Comparison of ENCODE assay signal across 14 cellular contexts in the genomic region with DNA sequence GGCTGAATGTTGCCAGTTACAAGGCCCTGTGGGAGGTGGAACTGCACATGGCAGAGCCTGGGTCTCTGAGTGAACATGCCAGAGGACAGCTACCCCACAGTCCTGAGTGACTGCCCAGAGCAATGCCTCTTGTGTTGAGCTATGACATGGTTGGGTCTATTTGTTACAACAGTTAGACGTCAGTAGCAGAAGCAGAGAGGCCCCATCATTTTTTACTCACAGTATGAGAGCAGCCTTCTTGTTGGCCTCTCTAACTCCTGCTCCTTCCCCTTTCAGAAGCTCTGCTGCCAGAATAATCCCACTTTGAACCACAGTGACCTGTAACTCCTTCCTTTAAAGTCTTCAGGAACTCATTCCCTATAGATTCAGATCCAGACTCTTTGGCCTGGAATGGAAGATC. TPM values are rescaled to one million over a fixed set of nuclear protein-coding genes. Genes with fewer than 3 reads are reported as not detected.
DNase-seq lines count a peak whose midpoint lies in the region; ATAC-seq lines count a peak whose summit lies in the region.
"Had no signal": no experiment of that assay in that cellular context is flagged by ENCODE, and none has a peak within 500 bp of the region (broad histone marks: within the 10 kb centered on the region; RNA-seq: fewer than 3 reads in every experiment).

No MANE protein-coding gene starts in this region.

- H3K4me3 Mint-ChIP-seq in activated CD4-positive, alpha-beta memory T cell treated with anti-CD3 and anti-CD28 coated beads, Interleukin-2, amount 10 ng/mL, durations not matched to agents 7 days and 5 days: no peak overlapping the region
- H3K4me3 Mint-ChIP-seq: mesothelial cell of epicardium had no signal

- peak; percentile 24 for DNase-seq in SIG-M5 treated with dmso at 0.1 percent for 504 hours (lab: John Stamatoyannopoulos, UW; ENCODE audit: unreplicated experiment)
- DNase-seq in SIG-M5 (lab: John Stamatoyannopoulos, UW): no peak
- peak; percentile 5 for DNase-seq in HK-2 (ENCODE audit: unreplicated experiment)
- no peak for DNase-seq in activated CD4-positive, alpha-beta memory T cell treated with anti-CD3 and anti-CD28 coated beads, Interleukin-2, amount 10 ng/mL, durations not matched to agents 7 days and 5 days
- DNase-seq in superior temporal gyrus (ENCODE audit: extremely low spot score): no peak
- DNase-seq in activated CD4-positive, CD25-positive, alpha-beta regulatory T cell treated with anti-CD3 and anti-CD28 coated beads, Interleukin-2, amount 50 U/mL, for 72 hours: no peak
- DNase-seq: activated CD8-positive, alpha-beta memory T cell treated with anti-CD3 and anti-CD28 coated beads, Interleukin-2, amount 50 U/mL, for 4 hours; effector CD8-positive, alpha-beta T cell; NCI-H146; NCI-H510A had no signal

- CTCF ChIA-PET in activated CD4-positive, alpha-beta memory T cell treated with anti-CD3 and anti-CD28 coated beads, Interleukin-2, amount 10 ng/mL, durations not matched to agents 7 days and 5 days (lab: Charles Lee): no interaction called here

- POLR2A ChIA-PET in activated CD4-positive, alpha-beta memory T cell treated with anti-CD3 and anti-CD28 coated beads, Interleukin-2, amount 10 ng/mL, durations not matched to agents 7 days and 5 days (lab: Charles Lee): no interaction called here

- no peaks in the 10 kb centered on the region for H3K27me3 ChIP-seq in layer of hippocampus (ENCODE audit: control insufficient read depth, insufficient read depth, low read length)

- no peaks in the 10 kb centered on the region for H3K27me3 Mint-ChIP-seq in activated CD4-positive, alpha-beta memory T cell treated with anti-CD3 and anti-CD28 coated beads, Interleukin-2, amount 10 ng/mL, durations not matched to agents 7 days and 5 days

- no peak for ATAC-seq in GM21717 (IDR thresholded peaks at IDR 0.05; ENCODE audit: unreplicated experiment)
- ATAC-seq: HepG2 had no signal

- H3K4me1 Mint-ChIP-seq in activated CD4-positive, alpha-beta memory T cell treated with anti-CD3 and anti-CD28 coated beads, Interleukin-2, amount 10 ng/mL, durations not matched to agents 7 days and 5 days: peaks cover 37% of the 10 kb centered on the region
- H3K4me1 Mint-ChIP-seq: mesothelial cell of epicardium had no signal

- peak overlapping the region; percentile 40 for H3K27ac ChIP-seq in layer of hippocampus (ENCODE audit: low read depth, low read length)

- peak overlapping the region; percentile 75 for H3K27ac Mint-ChIP-seq in activated CD4-positive, alpha-beta memory T cell treated with anti-CD3 and anti-CD28 coated beads, Interleukin-2, amount 10 ng/mL, durations not matched to agents 7 days and 5 days
- H3K27ac Mint-ChIP-seq: mesothelial cell of epicardium had no signal

- peaks cover 7% of the 10 kb centered on the region for H3K36me3 Mint-ChIP-seq in activated CD4-positive, alpha-beta memory T cell treated with anti-CD3 and anti-CD28 coated beads, Interleukin-2, amount 10 ng/mL, durations not matched to agents 7 days and 5 days (ENCODE audit: low read depth)

- peaks cover 30% of the 10 kb centered on the region for H3K9me3 Mint-ChIP-seq in activated CD4-positive, alpha-beta memory T cell treated with anti-CD3 and anti-CD28 coated beads, Interleukin-2, amount 10 ng/mL, durations not matched to agents 7 days and 5 days

RNA-seq across cellular contexts. Expression of a gene that starts 30.8 kb away (rescaled TPM):
- 1 to 10 TPM; 2.0 to 2.6 TPM for total RNA-seq in activated CD4-positive, alpha-beta memory T cell treated with anti-CD3 and anti-CD28 coated beads, Interleukin-2, amount 10 ng/mL, durations not matched to agents 7 days and 5 days

Comparison
In these comparisons a context has a peak if more than half of its experiments do, and no peak if none do; other contexts are left out.
1. DNase-seq: peak in SIG-M5 treated with dmso at 0.1 percent for 504 hours (single experiment) and HK-2 (single experiment); none in SIG-M5 (single experiment), activated CD4-positive, alpha-beta memory T cell treated with anti-CD3 and anti-CD28 coated beads, Interleukin-2, amount 10 ng/mL, durations not matched to agents 7 days and 5 days (single experiment), superior temporal gyrus (single experiment) and activated CD4-positive, CD25-positive, alpha-beta regulatory T cell treated with anti-CD3 and anti-CD28 coated beads, Interleukin-2, amount 50 U/mL, for 72 hours (single experiment).